Comparison of ENCODE assay signal across 8 cellular contexts in the genomic region with DNA sequence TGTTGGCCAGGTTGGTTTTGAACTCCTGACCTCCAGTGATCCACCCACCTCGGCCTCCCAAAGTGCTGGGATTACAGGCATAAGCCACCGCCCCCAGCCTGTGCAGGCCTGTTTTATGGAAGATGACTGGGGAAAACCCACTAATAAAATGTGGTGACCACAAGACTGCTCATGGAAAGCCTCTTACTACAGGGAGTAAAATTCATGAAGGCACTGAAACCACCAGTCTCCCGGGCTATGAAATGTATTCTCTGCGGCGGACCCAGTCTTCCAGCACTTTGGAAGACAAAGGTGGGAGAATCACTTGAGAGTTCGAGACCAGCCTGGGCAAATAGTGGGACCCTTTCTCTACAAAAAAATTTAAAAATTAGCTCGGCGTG. TPM values are rescaled to one million over a fixed set of nuclear protein-coding genes. Genes with fewer than 3 reads are reported as not detected.
DNase-seq lines count a peak whose midpoint lies in the region; ATAC-seq and TF ChIP-seq lines count a peak whose summit lies in the region.
"Not testable (repeated sequence)": the region's sequence is repeated elsewhere in the genome, so short reads cannot be mapped to it uniquely, and the experiment has no call there.

No MANE protein-coding gene starts in this region.

- 67 to 77% methylated on average over 4 to 6 of the region's 8 CpGs for WGBS in esophagus, 2 donors
- 76% methylated on average over 6 of the region's 8 CpGs for WGBS in liver
- 55 to 66% methylated on average over 6 of the region's 8 CpGs for WGBS in testis, 2 donors

- H3K36me3 Mint-ChIP-seq in CD4-positive, alpha-beta T cell (ENCODE audit: low read depth) = peaks cover 26% of the 10 kb centered on the region
- peaks cover 16% of the 10 kb centered on the region for H3K36me3 Mint-ChIP-seq in WTC11
- not testable (repeated sequence) for H3K36me3 Mint-ChIP-seq in osteocyte (ENCODE audit: unreplicated experiment)

- H3K27ac Mint-ChIP-seq in CD4-positive, alpha-beta T cell = peak overlapping the region; percentile 86
- peak overlapping the region; percentile 84; the same call in 1 of the 2 replicates for H3K27ac Mint-ChIP-seq in WTC11
- peak overlapping the region; percentile 82 for H3K27ac Mint-ChIP-seq in osteocyte (ENCODE audit: unreplicated experiment)

- DNase-seq in CD4-positive, alpha-beta T cell; WTC11 (ENCODE audit: low spot score); astrocyte of the spinal cord (ENCODE audit: low read depth, low spot score); osteocyte (ENCODE audit: extremely low spot score, unreplicated experiment); testis: not testable (repeated sequence)

- not testable (repeated sequence) for H3K9me3 ChIP-seq in CD4-positive, alpha-beta T cell (ENCODE audit: control insufficient read depth, low read length); KOPT-K1 (ENCODE audit: insufficient read depth, low read length, poor library complexity, severe bottlenecking); esophagus (ENCODE audit: control insufficient read depth in 2 of 2, insufficient read depth in 1 of 2, low read depth in 1 of 2, low read length in 1 of 2); liver (ENCODE audit: control insufficient read depth in 4 of 4, low read length in 3 of 4); testis

- POLR2A ChIA-PET in CD4-positive, alpha-beta T cell (lab: Charles Lee); WTC11 (lab: Charles Lee): not testable (repeated sequence)

- not testable (repeated sequence) for TF ChIP-seq POLR2A in testis (IDR thresholded peaks at IDR 0.05)

- H3K27me3 Mint-ChIP-seq in CD4-positive, alpha-beta T cell; WTC11 (ENCODE audit: low read depth); osteocyte (ENCODE audit: unreplicated experiment): not testable (repeated sequence)

- peak overlapping the region; percentile 94 for H3K4me3 Mint-ChIP-seq in CD4-positive, alpha-beta T cell
- H3K4me3 Mint-ChIP-seq in WTC11 (peak overlapping the region; percentile 98), osteocyte (ENCODE audit: unreplicated experiment) (peak overlapping the region; percentile 86)

- H3K4me3 ChIP-seq in astrocyte of the spinal cord (ENCODE audit: low read depth, low read length) = peak overlapping the region; percentile 74
- H3K4me3 ChIP-seq in esophagus (ENCODE audit: low read depth in 1 of 2, low read length in 2 of 2) = peak overlapping the region; percentile 91 to 92
- peak overlapping the region in 1 of 3 donors; percentile 72 for H3K4me3 ChIP-seq in liver (ENCODE audit: low read depth in 1 of 3, low read length in 3 of 3)
- peak overlapping the region; percentile 81 to 82 for H3K4me3 ChIP-seq in testis

- H3K4me1 Mint-ChIP-seq in CD4-positive, alpha-beta T cell (ENCODE audit: low read depth) = peaks cover 16% of the 10 kb centered on the region
- not testable (repeated sequence) for H3K4me1 Mint-ChIP-seq in WTC11
- H3K4me1 Mint-ChIP-seq in osteocyte (ENCODE audit: unreplicated experiment) = peaks cover 14% of the 10 kb centered on the region

- H3K36me3 ChIP-seq in KOPT-K1 (ENCODE audit: insufficient read depth, low read length) (peaks cover 21% of the 10 kb centered on the region), liver (ENCODE audit: control insufficient read depth in 4 of 4, insufficient read depth in 3 of 4, low read depth in 1 of 4, low read length in 3 of 4) (peaks cover 2 to 12% (median 8%) of the 10 kb centered on the region in 4 donors)
- H3K36me3 ChIP-seq in esophagus (ENCODE audit: control insufficient read depth in 2 of 2, insufficient read depth in 2 of 2, low read length in 1 of 2); testis (ENCODE audit: low read depth, missing control alignments): not testable (repeated sequence)

- ATAC-seq in CD4-positive, alpha-beta T cell (ENCODE audit: poor library complexity); WTC11: not testable (repeated sequence)

- not testable (repeated sequence) for H3K9me3 Mint-ChIP-seq in CD4-positive, alpha-beta T cell; WTC11; osteocyte (ENCODE audit: unreplicated experiment)

- peak overlapping the region; percentile 67 for H3K27ac ChIP-seq in CD4-positive, alpha-beta T cell (ENCODE audit: low read depth, low read length)
- H3K27ac ChIP-seq in KOPT-K1 (ENCODE audit: low read depth, low read length, poor library complexity, severe bottlenecking) (peak overlapping the region; percentile 68), esophagus (ENCODE audit: low read depth in 2 of 2, low read length in 1 of 2) (peak overlapping the region in 1 of 2 donors; percentile 99), liver (ENCODE audit: low read depth in 1 of 2, low read length in 2 of 2) (peak overlapping the region; percentile 76 to 84), testis (peak overlapping the region; percentile 82 to 92)

- peak overlapping the region in 1 of 2 donors; percentile 82 for H3K9ac ChIP-seq in liver (ENCODE audit: low read depth in 1 of 2, low read length in 2 of 2)

- intact Hi-C loops in CD4-positive, alpha-beta T cell (cut with DNase I, micrococcal nuclease) = loop anchor here in 1 of 2 experiments (5.0 kb wide), 1 partner anchor 568 kb away; no protein-coding TSS in a partner anchor
- intact Hi-C loops in testis (cut with DNase I; ENCODE audit: low total_unique reads) = not testable (repeated sequence)

- not testable (repeated sequence) for H3K4me1 ChIP-seq in esophagus (ENCODE audit: control insufficient read depth in 2 of 2, insufficient read depth in 2 of 2, low read length in 1 of 2); testis
- H3K4me1 ChIP-seq in liver (ENCODE audit: control insufficient read depth in 4 of 4, insufficient read depth in 4 of 4, low read length in 3 of 4) = peaks cover 2 to 11% (median 7%) of the 10 kb centered on the region in 4 donors

- TF ChIP-seq CTCF in CD4-positive, alpha-beta T cell (IDR thresholded peaks at IDR 0.05); WTC11 (IDR thresholded peaks at IDR 0.05); astrocyte of the spinal cord (IDR thresholded peaks at IDR 0.05; ENCODE audit: low read depth, low read length); liver (IDR thresholded peaks at IDR 0.05; ENCODE audit: low read depth, low read length, missing input control); osteocyte (IDR thresholded peaks at IDR 0.05); testis (IDR thresholded peaks at IDR 0.05): not testable (repeated sequence)

- CTCF ChIA-PET in CD4-positive, alpha-beta T cell (lab: Charles Lee); WTC11 (lab: Charles Lee): not testable (repeated sequence)

- in situ Hi-C loops in astrocyte of the spinal cord (cut with HindIII; ENCODE audit: low sequenced_read_pairs) = not testable (repeated sequence)

- H3K27me3 ChIP-seq in CD4-positive, alpha-beta T cell (ENCODE audit: control insufficient read depth, insufficient read depth, low read length); esophagus (ENCODE audit: control insufficient read depth in 1 of 2, insufficient read depth in 2 of 2, low read length in 2 of 2); liver (ENCODE audit: control insufficient read depth in 4 of 4, insufficient read depth in 4 of 4, low read length in 3 of 4); testis: not testable (repeated sequence)

- not testable (repeated sequence) for TF ChIP-seq RAD21 in liver (IDR thresholded peaks at IDR 0.05)

RNA-seq across cellular contexts. Expression of a gene that starts 0.7 kb away (rescaled TPM):
- total RNA-seq in CD4-positive, alpha-beta T cell = 10 to 100 TPM; 16.6 to 17.5 TPM
- total RNA-seq in WTC11 (2021) = 52.3 to 57.0 TPM (median 53.0 TPM) in 3 replicates
- 10 to 100 TPM; 15.5 to 27.3 TPM for polyA plus RNA-seq in esophagus
- total RNA-seq in liver = 10 to 100 TPM; 21.8 to 45.0 TPM
- 10 to 100 TPM; 18.2 to 38.1 TPM for polyA plus RNA-seq in liver
- total RNA-seq in osteocyte = 38.4 and 38.7 TPM in 2 replicates
- total RNA-seq in testis = 10 to 100 TPM; 48.7 to 54.3 TPM
- 35.1 TPM for polyA plus RNA-seq in testis (ENCODE audit: insufficient read depth, low read depth, low replicate concordance)

RNA-seq across cellular contexts. Expression of a gene that starts 18.1 kb away (rescaled TPM):
- 10 to 100 TPM; 40.1 to 40.3 TPM for total RNA-seq in CD4-positive, alpha-beta T cell
- total RNA-seq in WTC11 (2021) (8.7 to 11.2 TPM (median 10.8 TPM) in 3 replicates), liver (10 to 100 TPM; 12.4 to 24.8 TPM), osteocyte (34.6 and 44.2 TPM in 2 replicates), testis (10 to 100 TPM; 44.4 to 63.1 TPM)
- polyA plus RNA-seq in esophagus (10 to 100 TPM in 1 of 2 donors, 1 to 10 TPM in 1; 9.3 to 11.5 TPM), liver (10 to 100 TPM in 1 of 2 donors, 1 to 10 TPM in 1; 7.1 to 26.7 TPM), testis (ENCODE audit: insufficient read depth, low read depth, low replicate concordance) (19.9 TPM)
